In the genomic region with DNA sequence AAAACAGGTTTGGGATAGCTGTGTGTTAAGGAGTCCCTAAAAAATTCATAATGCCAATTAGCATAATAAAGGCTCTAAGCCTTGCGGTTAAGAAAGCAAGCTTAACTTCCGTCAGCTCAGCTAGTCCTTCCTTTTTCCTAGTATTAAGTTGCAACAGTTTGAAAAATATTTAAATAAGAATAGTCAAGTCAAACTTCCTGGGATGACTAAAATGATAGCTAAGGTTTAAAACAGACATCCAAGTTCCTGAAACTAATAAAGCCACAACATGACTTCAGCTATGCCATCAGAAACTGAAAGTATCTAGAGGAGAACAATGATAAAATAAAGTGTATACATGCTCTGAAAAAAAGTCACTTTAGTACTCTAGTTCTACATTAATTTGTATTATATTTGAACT, we compare ENCODE assay signal across 8 cellular contexts. TPM values are rescaled to one million over a fixed set of nuclear protein-coding genes. Genes with fewer than 3 reads are reported as not detected.
DNase-seq lines count a peak whose midpoint lies in the region; ATAC-seq, FAIRE-seq and TF ChIP-seq lines count a peak whose summit lies in the region.

No MANE protein-coding gene starts in this region.

- H3K27ac Mint-ChIP-seq in neural progenitor cell, result no peak overlapping the region

- H3K36me3 ChIP-seq in NT2/D1 (ENCODE audit: insufficient read depth, insufficient read length, low read length) (peaks cover 17% of the 10 kb centered on the region), neural progenitor cell (no peaks in the 10 kb centered on the region)
- H3K36me3 ChIP-seq in effector memory CD4-positive, alpha-beta T cell (ENCODE audit: control insufficient read depth, insufficient read depth, low read length), result no peaks in the 10 kb centered on the region

- peaks cover 81% of the 10 kb centered on the region for H4K20me1 ChIP-seq in neural progenitor cell (ENCODE audit: low read depth)

- H3F3A ChIP-seq in neural progenitor cell (ENCODE audit: low read depth), result peaks cover 27% of the 10 kb centered on the region

- no peaks in the 10 kb centered on the region for H3K9me3 Mint-ChIP-seq in neural progenitor cell

- no peak overlapping the region for H2AFZ ChIP-seq in neural progenitor cell (replicated peaks)

- H3K9ac ChIP-seq in NT2/D1 (ENCODE audit: insufficient read length, low read depth) (no peak overlapping the region), neural progenitor cell (peak overlapping the region; percentile 17)

- H3K9me3 ChIP-seq in NT2/D1 (ENCODE audit: insufficient read depth, low read length) (no peaks in the 10 kb centered on the region), neural progenitor cell (ENCODE audit: low read depth) (no peaks in the 10 kb centered on the region)
- H3K9me3 ChIP-seq in effector memory CD4-positive, alpha-beta T cell (ENCODE audit: control insufficient read depth, low read length), result no peaks in the 10 kb centered on the region

- no peak for ATAC-seq in HG03095 (IDR thresholded peaks at IDR 0.05; ENCODE audit: unreplicated experiment)

- peak; percentile 76 for DNase-seq in GF-D8 (lab: John Stamatoyannopoulos, UW)
- DNase-seq in NT2/D1 (ENCODE audit: low read depth, low spot score), result no peak
- no peak for DNase-seq in effector memory CD4-positive, alpha-beta T cell
- peak; percentile 42 for DNase-seq in neural progenitor cell (ENCODE audit: low spot score)
- DNase-seq in RCC 7860 (ENCODE audit: low spot score), result no peak
- no peak for DNase-seq in NCI-H2196 (lab: John Stamatoyannopoulos, UW; ENCODE audit: unreplicated experiment)
- DNase-seq in activated effector memory CD4-positive, alpha-beta T cell treated with anti-CD3 and anti-CD28 coated beads, Interleukin-2, amount 50 U/mL, for 16 hours, result no peak

- H3K4me1 ChIP-seq in NT2/D1 (ENCODE audit: insufficient read depth, insufficient read length) (no peaks in the 10 kb centered on the region), neural progenitor cell (peaks cover 40% of the 10 kb centered on the region)
- peaks cover 26% of the 10 kb centered on the region for H3K4me1 ChIP-seq in effector memory CD4-positive, alpha-beta T cell (ENCODE audit: control insufficient read depth, insufficient read depth, low read length, poor library complexity, severe bottlenecking)

- peak overlapping the region; percentile 99 for H3K4me3 Mint-ChIP-seq in neural progenitor cell

- no peak for FAIRE-seq in RCC 7860 (lab: Jason Lieb, UNC)

- peaks cover 41% of the 10 kb centered on the region for H3K4me1 Mint-ChIP-seq in neural progenitor cell

- H3K4me3 ChIP-seq in NT2/D1 (ENCODE audit: insufficient read length, low read depth), result peak overlapping the region; percentile 86
- H3K4me3 ChIP-seq in effector memory CD4-positive, alpha-beta T cell (ENCODE audit: insufficient read depth, low read depth, low read length, poor library complexity, severe bottlenecking), result peak overlapping the region; percentile 88
- H3K4me3 ChIP-seq in neural progenitor cell, result peak overlapping the region; percentile 93

- H3K27ac ChIP-seq in effector memory CD4-positive, alpha-beta T cell (ENCODE audit: insufficient read depth, low read length, poor library complexity, severe bottlenecking), result peak overlapping the region; percentile 21
- H3K27ac ChIP-seq in neural progenitor cell, result no peak overlapping the region

- H3K79me2 ChIP-seq in neural progenitor cell (ENCODE audit: low read depth), result peaks cover 85% of the 10 kb centered on the region

- H3K27me3 ChIP-seq in NT2/D1 (ENCODE audit: insufficient read depth, insufficient read length) (no peaks in the 10 kb centered on the region), neural progenitor cell (no peaks in the 10 kb centered on the region)
- no peaks in the 10 kb centered on the region for H3K27me3 ChIP-seq in effector memory CD4-positive, alpha-beta T cell (replicated peaks; ENCODE audit: control insufficient read depth, insufficient read depth, low read length, poor library complexity, severe bottlenecking)

- TF ChIP-seq CTCF in neural progenitor cell (IDR thresholded peaks at IDR 0.05), result no peak

- H3K27me3 Mint-ChIP-seq in neural progenitor cell (ENCODE audit: insufficient read depth, low read depth), result no peaks in the 10 kb centered on the region

- peaks cover 8% of the 10 kb centered on the region for H3K36me3 Mint-ChIP-seq in neural progenitor cell

- peak overlapping the region; percentile 86 for H3K4me2 ChIP-seq in neural progenitor cell

RNA-seq across cellular contexts. Expression of gene AKIRIN2, which starts 3.4 kb away (rescaled TPM):
- 46.2 and 76.7 TPM in 2 replicates for total RNA-seq in neural progenitor cell (ENCODE audit: low replicate concordance)

Comparison
In these comparisons a context has a peak if more than half of its experiments do, and no peak if none do; other contexts are left out.
1. DNase-seq: peak in GF-D8 (single experiment) and neural progenitor cell (single experiment); none in NT2/D1 (single experiment), effector memory CD4-positive, alpha-beta T cell (0 of 3), RCC 7860 (single experiment), NCI-H2196 (single experiment) and activated effector memory CD4-positive, alpha-beta T cell treated with anti-CD3 and anti-CD28 coated beads, Interleukin-2, amount 50 U/mL, for 16 hours (single experiment).
2. Peak in every context shown above with its lines, with median percentiles within 50 percentile points of each other: H3K4me3 ChIP-seq.